8 cellular contexts compared by ENCODE assay signal in the genomic region with DNA sequence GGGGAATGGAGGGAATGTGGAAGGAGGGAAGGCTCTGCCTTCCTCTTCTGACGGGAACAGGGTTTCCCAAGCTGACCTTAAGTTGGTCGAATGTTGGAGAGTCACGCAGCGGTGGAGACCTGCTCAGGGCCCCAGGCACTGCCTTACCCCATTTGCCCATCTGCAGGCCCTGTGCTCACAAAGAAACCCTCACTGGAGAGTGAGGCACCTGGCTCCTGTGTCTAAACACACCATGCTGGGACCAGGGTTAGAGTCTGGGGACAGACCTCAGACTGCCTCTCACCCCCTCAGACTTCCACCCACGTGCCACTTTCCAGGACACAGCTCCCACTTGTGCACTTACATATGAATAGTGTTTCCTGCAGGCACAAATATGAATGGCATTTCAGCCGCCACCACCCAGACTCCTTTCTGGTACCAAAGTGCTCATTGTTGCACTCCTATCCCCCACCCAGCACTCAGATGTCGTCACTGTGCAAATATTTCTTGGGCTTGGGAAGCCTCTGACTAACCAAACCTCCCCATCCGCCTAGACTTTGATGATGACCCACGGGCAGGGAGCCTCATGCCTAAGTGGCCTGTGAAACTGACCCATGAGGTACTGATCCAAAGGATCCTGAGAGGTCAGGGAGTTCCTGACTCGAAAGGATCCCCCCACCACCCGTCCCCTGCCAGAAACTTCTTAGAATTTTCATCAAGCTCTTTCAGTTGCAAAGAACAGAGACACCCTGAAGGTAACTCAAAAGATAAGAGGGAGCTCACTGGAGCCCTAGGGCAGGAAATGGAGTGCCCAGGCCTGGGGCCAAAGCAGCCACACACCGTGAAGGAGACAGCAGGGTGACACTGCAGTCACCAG.
DNase-seq lines count a peak whose midpoint lies in the region; ATAC-seq lines count a peak whose summit lies in the region.
"Had no signal": no experiment of that assay in that cellular context is flagged by ENCODE, and none has a peak within 500 bp of the region (broad histone marks: within the 10 kb centered on the region; RNA-seq: fewer than 3 reads in every experiment).

No MANE protein-coding gene starts in this region.

- WGBS in thymus, result 94% methylated on average over 12 of the region's 12 CpGs

- H3K27ac ChIP-seq in layer of hippocampus (ENCODE audit: low read depth, low read length), result peak overlapping the region; percentile 59
- H3K27ac ChIP-seq in thymus (ENCODE audit: low read depth), result peak overlapping the region; percentile 31
- H3K27ac ChIP-seq: KMS-11 had no signal

- DNase-seq in HS-5 (ENCODE audit: low read depth) (peak; percentile 96), astrocyte of the hippocampus (ENCODE audit: low read depth, low spot score) (peak; percentile 98), NCI-H1105 treated with DMSO at 0.1 percent for 48 hours (lab: John Stamatoyannopoulos, UW) (no peak)
- DNase-seq in stimulated activated CD4-positive, alpha-beta T cell treated with anti-CD3 and anti-CD28 coated beads, Interleukin-1b, Interleukin-23, amount 100 ng/mL, for 48 hours, result no peak

- H3K27me3 ChIP-seq in layer of hippocampus (ENCODE audit: control insufficient read depth, insufficient read depth, low read length), result no peaks in the 10 kb centered on the region
- no peaks in the 10 kb centered on the region for H3K27me3 ChIP-seq in thymus (ENCODE audit: control insufficient read depth, insufficient read depth)

- peaks cover 48% of the 10 kb centered on the region for H3K36me3 ChIP-seq in thymus (ENCODE audit: control insufficient read depth, insufficient read depth)

- no peak for ATAC-seq in GM18511 (IDR thresholded peaks at IDR 0.05; ENCODE audit: unreplicated experiment)

- no peak overlapping the region for H3K4me3 ChIP-seq in thymus (ENCODE audit: low read length)

- no peaks in the 10 kb centered on the region for H3K9me3 ChIP-seq in thymus (ENCODE audit: control insufficient read depth)

- no peaks in the 10 kb centered on the region for H3K4me1 ChIP-seq in thymus (ENCODE audit: control insufficient read depth, insufficient read depth, low read length)

Comparison
In these comparisons a context has a peak if more than half of its experiments do, and no peak if none do; other contexts are left out.
1. DNase-seq: peak in HS-5 (single experiment) and astrocyte of the hippocampus (single experiment); none in stimulated activated CD4-positive, alpha-beta T cell treated with anti-CD3 and anti-CD28 coated beads, Interleukin-1b, Interleukin-23, amount 100 ng/mL, for 48 hours (single experiment) and NCI-H1105 treated with DMSO at 0.1 percent for 48 hours (single experiment).